20 cellular contexts compared by ENCODE assay signal in genomic region chr9:88074931-88075330, GRCh38.
"Had no signal": no experiment of that assay in that cellular context is flagged by ENCODE, and none has a peak within 500 bp of the region (broad histone marks: within the 10 kb centered on the region; RNA-seq: fewer than 3 reads in every experiment).

No MANE protein-coding gene starts in this region.

- H3K36me3 ChIP-seq: Peyer's patch, SJCRH30 had no signal

- DNase-seq: Karpas-422, KBM-7, MM.1S, NCI-H1092 treated with DMSO at 0.1 percent for 48 hours, NCI-H1436, NCI-H187, NCI-H2029, NCI-H2081 treated with DMSO at 0.1 percent for 48 hours, NCI-H2171, NCI-H226, NCI-H446, NCI-H510A, NCI-H524 treated with DMSO at 0.1 percent for 48 hours, NCI-H69, NCI-H774, SHP77 treated with DMSO at 0.1 percent for 48 hours, SJCRH30 had no signal

- H3K27me3 ChIP-seq: Peyer's patch, SJCRH30 had no signal

- H3K9me3 ChIP-seq: Peyer's patch, SJCRH30 had no signal

- ATAC-seq: Right ventricle myocardium inferior, SK-N-SH treated with all-trans-retinoic acid at 6 μM for 48 hours had no signal
